In the genomic region with DNA sequence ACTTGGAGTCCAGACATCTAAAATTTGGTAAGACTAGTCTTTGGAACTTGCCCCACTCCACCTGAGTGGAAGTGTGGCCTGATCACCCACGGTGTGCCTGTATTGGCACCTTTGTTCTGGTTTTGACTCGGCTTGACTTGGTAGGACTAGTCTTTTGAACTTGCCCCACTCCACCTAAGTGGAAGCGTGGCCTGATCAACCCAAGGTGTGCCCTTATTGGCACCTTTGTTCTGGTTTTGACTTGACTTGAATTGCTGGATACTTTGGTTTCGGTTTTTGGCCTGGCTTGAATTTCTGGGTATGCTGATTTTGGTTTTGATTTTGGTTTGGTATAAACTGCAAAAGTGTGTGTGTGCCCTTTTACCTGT, we compare ENCODE assay signal across 32 cellular contexts. TPM values are rescaled to one million over a fixed set of nuclear protein-coding genes. Genes with fewer than 3 reads are reported as not detected.
DNase-seq lines count a peak whose midpoint lies in the region; ATAC-seq, FAIRE-seq and TF ChIP-seq lines count a peak whose summit lies in the region.
"Had no signal": no experiment of that assay in that cellular context is flagged by ENCODE, and none has a peak within 500 bp of the region (broad histone marks: within the 10 kb centered on the region; RNA-seq: fewer than 3 reads in every experiment).

No MANE protein-coding gene starts in this region.

- H3K27ac Mint-ChIP-seq in GM23338 = 0 out of 2 replicates have a peak overlapping the region, but pooled peaks have one; percentile 38
- peak overlapping the region; percentile 4 for H3K27ac Mint-ChIP-seq in nephron progenitor cell
- H3K27ac Mint-ChIP-seq in H9 = peak overlapping the region in 1 of 3 experiments; percentile 46; a peak in 1 of 7 replicates
- H3K27ac Mint-ChIP-seq: activated CD4-positive, alpha-beta T cell treated with anti-CD3 and anti-CD28 coated beads for 36 hours; activated naive CD8-positive, alpha-beta T cell treated with anti-CD3 and anti-CD28 coated beads, Interleukin-2, amount 10 ng/mL, durations not matched to agents 7 days and 5 days; CD4-positive, alpha-beta memory T cell had no signal

- no peak for DNase-seq in GM23338 (ENCODE audit: low spot score)
- DNase-seq in esophagus squamous epithelium (lab: John Stamatoyannopoulos, UW) = no peak
- DNase-seq in nephron progenitor cell = no peak
- DNase-seq in H9 = no peak
- DNase-seq in frontal cortex (ENCODE audit: low spot score in 2 of 2) = no peak
- no peak for DNase-seq in NCI-H1105 (lab: John Stamatoyannopoulos, UW)
- DNase-seq: activated CD4-positive, alpha-beta T cell treated with anti-CD3 and anti-CD28 coated beads for 36 hours; activated CD8-positive, alpha-beta memory T cell treated with anti-CD3 and anti-CD28 coated beads for 24 hours; activated effector memory CD4-positive, alpha-beta T cell treated with anti-CD3 and anti-CD28 coated beads, Interleukin-2, amount 50 U/mL, for 16 hours; activated naive CD8-positive, alpha-beta T cell treated with anti-CD3 and anti-CD28 coated beads, Interleukin-2, amount 10 ng/mL, durations not matched to agents 7 days and 5 days; caudate nucleus; CD4-positive, alpha-beta memory T cell; dermis blood vessel endothelial cell; DMS 273 treated with DMSO at 0.1 percent for 48 hours; lower lobe of right lung; mucosa of descending colon; NCI-H1694 treated with DMSO at 0.1 percent for 48 hours; NCI-H2171 treated with DMSO at 0.1 percent for 48 hours; NCI-H524; NK-92 treated with Interleukin-12 subunit alpha and Interleukin-12 subunit beta, amount 100 ng/mL, for 24 hours; PC-3; stimulated activated naive CD4-positive, alpha-beta T cell treated with Interleukin-2 at 50 U/mL for 16 hours; T-helper 2 cell; testis had no signal

- H3K9ac ChIP-seq in H9 (ENCODE audit: extremely low read depth, insufficient read length, low read length) = no peak overlapping the region

- H3K36me3 ChIP-seq in ACC112 (ENCODE audit: insufficient read depth, low read length) (no peaks in the 10 kb centered on the region), GM23338 (ENCODE audit: insufficient read depth) (no peaks in the 10 kb centered on the region), esophagus squamous epithelium (no peaks in the 10 kb centered on the region)
- H3K36me3 ChIP-seq: lower lobe of right lung had no signal

- H2BK20ac ChIP-seq in H9 (ENCODE audit: low read depth, low read length, poor library complexity, severe bottlenecking) = no peak overlapping the region

- H3K9me2 ChIP-seq in GM23338 (ENCODE audit: insufficient read depth) = no peaks in the 10 kb centered on the region

- no peak overlapping the region for H3K56ac ChIP-seq in H9 (ENCODE audit: insufficient read length, low read depth, low read length)

- H3K4me2 ChIP-seq in GM23338 (no peak overlapping the region), H9 (ENCODE audit: insufficient read depth, insufficient read length, low read length) (no peak overlapping the region)

- H3K36me3 Mint-ChIP-seq in GM23338 (ENCODE audit: low read depth) (0 out of 3 replicates have a peak, but pooled peaks cover 4% of the 10 kb centered on the region), nephron progenitor cell (ENCODE audit: low read depth) (no peaks in the 10 kb centered on the region), H9 (ENCODE audit: insufficient read depth in 1 of 3, low read depth in 3 of 3) (peaks cover 0 to 1% (median under 1%) of the 10 kb centered on the region in 3 experiments; a peak in 1 of 7 replicates)
- H3K36me3 Mint-ChIP-seq: activated naive CD8-positive, alpha-beta T cell treated with anti-CD3 and anti-CD28 coated beads, Interleukin-2, amount 10 ng/mL, durations not matched to agents 7 days and 5 days; CD4-positive, alpha-beta memory T cell had no signal

- H3K27me3 ChIP-seq in ACC112 (ENCODE audit: insufficient read depth, low read length) = no peaks in the 10 kb centered on the region
- H3K27me3 ChIP-seq in GM23338 (ENCODE audit: insufficient read depth) = no peaks in the 10 kb centered on the region
- H3K27me3 ChIP-seq in esophagus squamous epithelium = no peaks in the 10 kb centered on the region
- H3K27me3 ChIP-seq in H9 (ENCODE audit: insufficient read depth, low read length) = no peaks in the 10 kb centered on the region
- H3K27me3 ChIP-seq: testis had no signal

- H3K4me3 Mint-ChIP-seq in GM23338 = no peak overlapping the region
- no peak overlapping the region for H3K4me3 Mint-ChIP-seq in nephron progenitor cell
- H3K4me3 Mint-ChIP-seq in H9 = no peak overlapping the region
- H3K4me3 Mint-ChIP-seq: activated CD4-positive, alpha-beta T cell treated with anti-CD3 and anti-CD28 coated beads for 36 hours; activated naive CD8-positive, alpha-beta T cell treated with anti-CD3 and anti-CD28 coated beads, Interleukin-2, amount 10 ng/mL, durations not matched to agents 7 days and 5 days; CD4-positive, alpha-beta memory T cell had no signal

- H3K4me1 Mint-ChIP-seq in GM23338 = peaks cover 14% of the 10 kb centered on the region
- peaks cover 36% of the 10 kb centered on the region for H3K4me1 Mint-ChIP-seq in nephron progenitor cell
- H3K4me1 Mint-ChIP-seq in H9 = peaks cover 18% of the 10 kb centered on the region in 2 experiments
- H3K4me1 Mint-ChIP-seq: activated CD4-positive, alpha-beta T cell treated with anti-CD3 and anti-CD28 coated beads for 36 hours; activated naive CD8-positive, alpha-beta T cell treated with anti-CD3 and anti-CD28 coated beads, Interleukin-2, amount 10 ng/mL, durations not matched to agents 7 days and 5 days; CD4-positive, alpha-beta memory T cell had no signal

- H3K27ac ChIP-seq in ACC112 (ENCODE audit: low read depth, low read length) = no peak overlapping the region
- no peak overlapping the region for H3K27ac ChIP-seq in GM23338 (ENCODE audit: low read depth)
- H3K27ac ChIP-seq in esophagus squamous epithelium = peak overlapping the region in 3 of 4 donors; percentile 14 to 65 (median 34)
- H3K27ac ChIP-seq in H9 (ENCODE audit: insufficient read length, low read depth, low read length) = no peak overlapping the region
- H3K27ac ChIP-seq: HL-60, lower lobe of right lung, testis had no signal

- 51 to 74% methylated on average over 4 of the region's 4 CpGs for WGBS in esophagus squamous epithelium, 2 donors
- WGBS in H9 (ENCODE audit: extremely low coverage, insufficient read length, low lambda C conversion rate) = no CpG with 5 or more reads among the region's 4 CpGs

- no peaks in the 10 kb centered on the region for H3K79me1 ChIP-seq in H9 (ENCODE audit: insufficient read depth, low read depth, low read length, poor library complexity, severe bottlenecking)

- no peak overlapping the region for H4K5ac ChIP-seq in H9 (ENCODE audit: insufficient read length, low read depth, low read length)

- H3K18ac ChIP-seq in H9 (ENCODE audit: insufficient read length, low read depth, low read length) = no peak overlapping the region

- H3K4me1 ChIP-seq in ACC112 (ENCODE audit: control insufficient read depth, insufficient read depth, low read length, unreplicated experiment) (peaks cover 13% of the 10 kb centered on the region), GM23338 (ENCODE audit: insufficient read depth) (peaks cover under 1% of the 10 kb centered on the region), esophagus squamous epithelium (peaks cover 0 to 15% (median 3%) of the 10 kb centered on the region in 3 donors), H9 (ENCODE audit: insufficient read depth, low read length) (no peaks in the 10 kb centered on the region)
- H3K4me1 ChIP-seq: lower lobe of right lung, testis had no signal

- no peak overlapping the region for H2BK5ac ChIP-seq in H9 (ENCODE audit: insufficient read length, low read length)

- TF ChIP-seq CTCF in GM23338 (conservative IDR thresholded peaks at IDR 0.05; ENCODE audit: low read depth in 2 of 2) (no peak), esophagus squamous epithelium (IDR thresholded peaks at IDR 0.05) (no peak), nephron progenitor cell (IDR thresholded peaks at IDR 0.05) (no peak), H9 (conservative IDR thresholded peaks at IDR 0.05) (no peak)

- no peak overlapping the region for H4K8ac ChIP-seq in H9 (replicated peaks; ENCODE audit: insufficient read length, low read depth, low read length)

- no peak overlapping the region for H2BK15ac ChIP-seq in H9 (ENCODE audit: low read depth, low read length)

- H3K9me3 ChIP-seq in esophagus squamous epithelium (no peaks in the 10 kb centered on the region), H9 (ENCODE audit: control insufficient read depth, low read depth, low read length) (no peaks in the 10 kb centered on the region)
- H3K9me3 ChIP-seq: lower lobe of right lung, mucosa of descending colon, testis had no signal

- ATAC-seq in GM23338 = no peak
- ATAC-seq in HG03442 (IDR thresholded peaks at IDR 0.05; ENCODE audit: unreplicated experiment) = no peak
- ATAC-seq: activated CD4-positive, alpha-beta T cell treated with anti-CD3 and anti-CD28 coated beads for 36 hours; mucosa of descending colon; PC-3 had no signal

- H3K79me2 ChIP-seq in ACC112 (ENCODE audit: control insufficient read depth, insufficient read depth, low read length, unreplicated experiment) = no peaks in the 10 kb centered on the region
- H3K79me2 ChIP-seq in GM23338 (replicated peaks; ENCODE audit: insufficient read depth) = no peaks in the 10 kb centered on the region
- H3K79me2 ChIP-seq in H9 (ENCODE audit: insufficient read depth, low read length) = no peaks in the 10 kb centered on the region

- no peak overlapping the region for H4K91ac ChIP-seq in H9 (ENCODE audit: insufficient read length, low read depth, low read length)

- H2AFZ ChIP-seq in ACC112 (ENCODE audit: low read length, unreplicated experiment) = peak overlapping the region; percentile 53
- no peak overlapping the region for H2AFZ ChIP-seq in GM23338
- H2AFZ ChIP-seq in H9 (ENCODE audit: low read length) = no peak overlapping the region

- H3K9me3 Mint-ChIP-seq in GM23338 (peaks cover 3% of the 10 kb centered on the region; the same call in 1 of the 3 replicates), nephron progenitor cell (no peaks in the 10 kb centered on the region), H9 (no peaks in the 10 kb centered on the region)
- H3K9me3 Mint-ChIP-seq: activated naive CD8-positive, alpha-beta T cell treated with anti-CD3 and anti-CD28 coated beads, Interleukin-2, amount 10 ng/mL, durations not matched to agents 7 days and 5 days had no signal

- no peak overlapping the region for H3K4ac ChIP-seq in H9 (ENCODE audit: low read depth, low read length)

- no peak overlapping the region for H2BK12ac ChIP-seq in H9 (ENCODE audit: insufficient read length, low read depth, low read length)

- no peaks in the 10 kb centered on the region for H3K23me2 ChIP-seq in H9 (ENCODE audit: insufficient read length, low read depth, low read length, poor library complexity, severe bottlenecking)

- no peak overlapping the region for H3K4me3 ChIP-seq in ACC112 (ENCODE audit: low read depth, low read length)
- no peak overlapping the region for H3K4me3 ChIP-seq in GM23338
- H3K4me3 ChIP-seq in esophagus squamous epithelium = no peak overlapping the region
- H3K4me3 ChIP-seq: lower lobe of right lung, mucosa of descending colon, testis had no signal

- H3K23ac ChIP-seq in H9 (ENCODE audit: insufficient read length, low read depth, low read length) = no peak overlapping the region

- H3T11ph ChIP-seq in H9 (ENCODE audit: low read length) = no peak overlapping the region

- no peaks in the 10 kb centered on the region for H3F3A ChIP-seq in GM23338 (replicated peaks; ENCODE audit: low read depth)

- intact Hi-C loops in esophagus squamous epithelium (cut with DNase I) = no loop called here

- H3K27me3 Mint-ChIP-seq in GM23338 (ENCODE audit: insufficient read depth, low read depth, poor library complexity) = peaks cover 1% of the 10 kb centered on the region
- no peaks in the 10 kb centered on the region for H3K27me3 Mint-ChIP-seq in nephron progenitor cell (ENCODE audit: low read depth, poor library complexity)
- no peaks in the 10 kb centered on the region for H3K27me3 Mint-ChIP-seq in H9 (ENCODE audit: low read depth)
- H3K27me3 Mint-ChIP-seq: activated CD4-positive, alpha-beta T cell treated with anti-CD3 and anti-CD28 coated beads for 36 hours; activated naive CD8-positive, alpha-beta T cell treated with anti-CD3 and anti-CD28 coated beads, Interleukin-2, amount 10 ng/mL, durations not matched to agents 7 days and 5 days; CD4-positive, alpha-beta memory T cell had no signal

- H4K20me1 ChIP-seq in GM23338 (replicated peaks; ENCODE audit: insufficient read depth) (no peaks in the 10 kb centered on the region), H9 (ENCODE audit: control insufficient read depth, insufficient read depth, insufficient read length) (no peaks in the 10 kb centered on the region)

- no peak overlapping the region for H2AK5ac ChIP-seq in H9 (ENCODE audit: insufficient read length, low read length)

- no peak overlapping the region for H2BK120ac ChIP-seq in H9 (ENCODE audit: low read depth, low read length, poor library complexity, severe bottlenecking)

- TF ChIP-seq POLR2A in esophagus squamous epithelium (IDR thresholded peaks at IDR 0.05) = no peak

- FAIRE-seq in frontal cortex (lab: Jason Lieb, UNC) = no peak
- FAIRE-seq: A204.1, astrocyte had no signal

- H3K14ac ChIP-seq in H9 (ENCODE audit: insufficient read depth, low read length) = no peak overlapping the region

RNA-seq across cellular contexts. Expression of gene UGT2B7, which starts 44.7 kb away (rescaled TPM):
- total RNA-seq in GM23338 (2014; rRNA removed; shearing (Covaris generic)) = not detected in 2 replicates
- polyA plus RNA-seq in GM23338 (2016; fragmentation: Nextera tagmentation; extraction: Ambion mirVana) = not detected in 2 replicates
- not detected for total RNA-seq in esophagus squamous epithelium
- total RNA-seq in H9 (2021) = not detected in 2 replicates
- total RNA-seq in frontal cortex = not detected
- total RNA-seq: activated CD4-positive, alpha-beta T cell treated with anti-CD3 and anti-CD28 coated beads for 36 hours; activated naive CD8-positive, alpha-beta T cell treated with anti-CD3 and anti-CD28 coated beads, Interleukin-2, amount 10 ng/mL, durations not matched to agents 7 days and 5 days; CD4-positive, alpha-beta memory T cell; fibroblast of lung; lower lobe of right lung; PC-3; posterior vena cava had no signal
- polyA plus RNA-seq: CD4-positive, alpha-beta memory T cell; fibroblast of lung; neural cell had no signal

Comparison
In these comparisons a context has a peak if more than half of its experiments do, and no peak if none do; other contexts are left out.
1. H3K27ac ChIP-seq: peak in esophagus squamous epithelium (3 of 4); none in ACC112 (single experiment), GM23338 (single experiment) and H9 (single experiment).